7 cellular contexts compared by ENCODE assay signal in genomic region chr5:141850786-141851185, GRCh38. TPM values are rescaled to one million over a fixed set of nuclear protein-coding genes. Genes with fewer than 3 reads are reported as not detected.
A peak's percentile ranks its signal among the peaks of the same experiment; 100 is the strongest.
DNase-seq lines count a peak whose midpoint lies in the region; ATAC-seq, FAIRE-seq and TF ChIP-seq lines count a peak whose summit lies in the region.

No MANE protein-coding gene starts in this region.

- intact Hi-C loops in right cardiac atrium (cut with DNase I) (no loop called here), spleen (cut with DNase I; ENCODE audit: low total_unique reads) (no loop called here)

- 18% methylated on average over 10 of the region's 10 CpGs for WGBS in right cardiac atrium
- WGBS in spleen, 5 donors = 31 to 42% (median 37%) methylated on average over 9 to 10 of the region's 10 CpGs

- H3K27ac ChIP-seq in VCaP = peak overlapping the region; percentile 100
- peak overlapping the region; percentile 53 for H3K27ac ChIP-seq in right cardiac atrium (ENCODE audit: low read length)
- H3K27ac ChIP-seq in spleen = peak overlapping the region in 5 of 8 donors; percentile 91 to 95 (median 92)

- no peaks in the 10 kb centered on the region for H3K27me3 ChIP-seq in right cardiac atrium (ENCODE audit: control insufficient read depth, insufficient read depth)
- H3K27me3 ChIP-seq in spleen (replicated peaks in 1 of 7) = peaks cover 0 to 2% (median 0%) of the 10 kb centered on the region in 7 donors

- DNase-seq in H54 (ENCODE audit: insufficient read length, low spot score) (peak; percentile 28), right cardiac atrium (no peak), spleen (no peak), D721Med (ENCODE audit: insufficient read length, low spot score) (no peak)

- H3K9me3 ChIP-seq in right cardiac atrium (ENCODE audit: control insufficient read depth, low read length) (no peaks in the 10 kb centered on the region), spleen (no peaks in the 10 kb centered on the region)

- TF ChIP-seq CTCF in VCaP (conservative IDR thresholded peaks at IDR 0.05) (no peak), spleen (IDR thresholded peaks at IDR 0.05 in 8 of 11, conservative IDR thresholded peaks at IDR 0.05 in 3 of 11) (no peak), D721Med (IDR thresholded peaks at IDR 0.05; ENCODE audit: insufficient read depth, missing control alignments) (no peak)

- ATAC-seq in right cardiac atrium (no peak), HG03097 (IDR thresholded peaks at IDR 0.05; ENCODE audit: low FRiP score, unreplicated experiment) (no peak), HG03175 (IDR thresholded peaks at IDR 0.05; ENCODE audit: unreplicated experiment) (no peak)

- no peak for TF ChIP-seq POLR2A in H54 (IDR thresholded peaks at IDR 0.05; ENCODE audit: low read depth, low read length)
- no peak for TF ChIP-seq POLR2A in spleen (IDR thresholded peaks at IDR 0.05)

- H3K4me1 ChIP-seq in right cardiac atrium (ENCODE audit: control insufficient read depth, insufficient read depth, low read length) (peaks cover 6% of the 10 kb centered on the region), spleen (peaks cover 0 to 25% (median 13%) of the 10 kb centered on the region in 6 donors)

- FAIRE-seq in H54 (lab: Jason Lieb, UNC) = no peak
- no peak for FAIRE-seq in D721Med (lab: Jason Lieb, UNC)

- no peaks in the 10 kb centered on the region for H3K36me3 ChIP-seq in spleen

- peak overlapping the region; percentile 54 for H3K4me3 ChIP-seq in right cardiac atrium (ENCODE audit: low read length)
- peak overlapping the region in 5 of 8 donors; percentile 62 to 90 (median 71) for H3K4me3 ChIP-seq in spleen

RNA-seq across cellular contexts. Expression of gene PCDH1, which starts 27.4 kb away (rescaled TPM):
- total RNA-seq in right cardiac atrium (10 to 100 TPM in 2 of 4 donors, 1 to 10 TPM in 2; 7.2 to 21.3 (median 12.2) TPM), spleen (10 to 100 TPM in 2 of 7 donors, 1 to 10 TPM in 5; 2.6 to 11.4 (median 7.4) TPM)
- polyA plus RNA-seq in right cardiac atrium (9.2 TPM), spleen (1 to 10 TPM in 2 of 3 donors, under 1 TPM in 1; 0.30 to 2.2 (median 1.4) TPM)
